ENCODE assay signal across 33 cellular contexts in genomic region chr19:45786533-45786894, GRCh38. TPM values are rescaled to one million over a fixed set of nuclear protein-coding genes. Genes with fewer than 3 reads are reported as not detected.
"Had no signal": no experiment of that assay in that cellular context is flagged by ENCODE, and none has a peak within 500 bp of the region (broad histone marks: within the 10 kb centered on the region; RNA-seq: fewer than 3 reads in every experiment).

No MANE protein-coding gene starts in this region.

- H3K27ac ChIP-seq: colonic mucosa, lower lobe of right lung, suprapubic skin had no signal

- H3K4me3 ChIP-seq: colonic mucosa, dorsolateral prefrontal cortex, lower lobe of right lung, smooth muscle cell, stomach, suprapubic skin, tibial nerve had no signal

- H3K4me2 ChIP-seq: smooth muscle cell had no signal

- DNase-seq: activated CD4-positive, alpha-beta T cell treated with anti-CD3 and anti-CD28 coated beads for 4 hours; activated CD4-positive, alpha-beta T cell treated with anti-CD3 and anti-CD28 coated beads, Interleukin-2, amount 50 U/mL, for 4 hours; activated CD4-positive, CD25-positive, alpha-beta regulatory T cell; activated naive CD4-positive, alpha-beta T cell; activated T-cell treated with anti-CD3 and anti-CD28 coated beads for 4 hours; activated T-cell treated with anti-CD3 and anti-CD28 coated beads, Interleukin-2, amount 50 U/mL, for 72 hours; colonic mucosa; dorsolateral prefrontal cortex; effector memory CD8-positive, alpha-beta T cell; erythroblast; head of caudate nucleus; hippocampal formation; lower lobe of right lung; mesenchymal stem cell; natural killer cell; stimulated activated CD4-positive, alpha-beta T cell treated with anti-CD3 and anti-CD28 coated beads, Interleukin-1b, Interleukin-23, amount 100 ng/mL, for 48 hours; stimulated activated CD4-positive, alpha-beta T cell treated with anti-CD3 and anti-CD28 coated beads, Interleukin-4, amount 100 ng/mL, for 4 hours; stimulated activated CD8-positive, alpha-beta memory T cell treated with anti-CD3 and anti-CD28 coated beads, Interleukin-4, amount 100 ng/mL, for 48 hours; stimulated activated naive B cell treated with anti-CD40 and anti-IgM and Interleukin-4, amounts not matched to agents 10 μg/mL and 1 μg/mL and 100 μg/mL, for 72 hours; stomach had no signal

- ATAC-seq: activated naive CD4-positive, alpha-beta T cell treated with anti-CD3 and anti-CD28 coated beads, Interleukin-2, amount 50 U/mL, for 72 hours; activated T-cell treated with anti-CD3 and anti-CD28 coated beads, Interleukin-2, amount 50 U/mL, for 72 hours; effector memory CD8-positive, alpha-beta T cell; lower lobe of right lung; natural killer cell; stimulated activated naive B cell treated with anti-CD40 and anti-IgM and Interleukin-4, amounts not matched to agents 10 μg/mL and 1 μg/mL and 100 μg/mL, for 72 hours had no signal

- H3K36me3 ChIP-seq: colonic mucosa had no signal

- H3K27me3 ChIP-seq: colonic mucosa, dorsolateral prefrontal cortex, suprapubic skin, tibial nerve had no signal

- H3K9me3 ChIP-seq: colonic mucosa, lower lobe of right lung, stomach, suprapubic skin, tibial nerve had no signal

- FAIRE-seq: bronchial epithelial cell, keratinocyte had no signal

RNA-seq across cellular contexts. Expression of gene RSPH6A, which starts 28.6 kb away (rescaled TPM):
- total RNA-seq: bronchial epithelial cell, posterior vena cava, smooth muscle cell had no signal
- polyA plus RNA-seq: fibroblast of lung, keratinocyte, stomach had no signal

RNA-seq across cellular contexts. Expression of gene MEIOSIN, which starts 53.3 kb away (rescaled TPM):
- total RNA-seq: bronchial epithelial cell; colonic mucosa; fibroblast of lung; fibroblast of villous mesenchyme; lower lobe of right lung; mononuclear cell; natural killer cell; osteoblast; posterior vena cava; smooth muscle cell; stomach; suprapubic skin; T-helper 1 cell treated with Interleukin-12 subunit alpha and Interleukin-12 subunit beta and Interleukin-4 antibody, amounts not matched to agents 30 ng/mL and 1 ng/mL, for 36 hours; tibial nerve; ureter had no signal
- polyA plus RNA-seq: fibroblast of lung, keratinocyte, smooth muscle cell, stomach had no signal
